In genomic region chr16:8682551-8683259, GRCh38 we compare ENCODE assay signal across 19 cellular contexts. TPM values are rescaled to one million over a fixed set of nuclear protein-coding genes. Genes with fewer than 3 reads are reported as not detected.
DNase-seq lines count a peak whose midpoint lies in the region; ATAC-seq, FAIRE-seq and TF ChIP-seq lines count a peak whose summit lies in the region.
"Had no signal": no experiment of that assay in that cellular context is flagged by ENCODE, and none has a peak within 500 bp of the region (broad histone marks: within the 10 kb centered on the region; RNA-seq: fewer than 3 reads in every experiment).

No MANE protein-coding gene starts in this region.

- H3K9me1 ChIP-seq in K562 (ENCODE audit: control insufficient read depth, insufficient read depth, low read length), result no peaks in the 10 kb centered on the region

- 0 out of 2 replicates have a peak, but pooled peaks cover 3% of the 10 kb centered on the region for H4K20me1 ChIP-seq in K562 (replicated peaks; ENCODE audit: control insufficient read depth, insufficient read depth, low read length)

- POLR2A ChIA-PET in HEK293 (lab: Yijun Ruan, JAX) (no interaction called here), K562 (lab: Yijun Ruan, JAX) (no interaction called here)

- no peaks in the 10 kb centered on the region for H3K79me2 ChIP-seq in K562 (ENCODE audit: control insufficient read depth, insufficient read depth, low read length)

- H3K27ac ChIP-seq in HEK293 (ENCODE audit: extremely low read depth, low read depth, low read length) (no peak overlapping the region), K562 (ENCODE audit: extremely low read depth, low read depth, low read length) (no peak overlapping the region)
- H3K27ac ChIP-seq: BLaER1, GM23248 had no signal

- no peak overlapping the region for H3K9ac ChIP-seq in K562 (ENCODE audit: insufficient read depth in 1 of 2, low read depth in 2 of 2, low read length in 2 of 2)
- H3K9ac ChIP-seq: BLaER1, GM23248 had no signal

- 4% methylated on average over 9 of the region's 9 CpGs for WGBS in K562 (ENCODE audit: insufficient coverage, low coverage, missing lambda C conversion rate)

- TF ChIP-seq RAD21 in K562 (CRISPR knock-in tag; conservative IDR thresholded peaks at IDR 0.05 in 1 of 2, IDR thresholded peaks at IDR 0.05 in 1 of 2), result no peak

- peaks cover 7 to 38% of the 10 kb centered on the region in 2 experiments for H3K27me3 ChIP-seq in K562 (ENCODE audit: control insufficient read depth in 2 of 2, insufficient read depth in 2 of 2, low read length in 2 of 2)
- H3K27me3 ChIP-seq: BLaER1 had no signal

- ATAC-seq in K562 (no peak), GM21367 (IDR thresholded peaks at IDR 0.05; ENCODE audit: unreplicated experiment) (no peak), HG03135 (IDR thresholded peaks at IDR 0.05; ENCODE audit: unreplicated experiment) (no peak)

- H3K36me3 ChIP-seq in HEK293 (ENCODE audit: control insufficient read depth in 2 of 2, insufficient read depth in 1 of 2, low read length in 2 of 2) (no peaks in the 10 kb centered on the region), K562 (ENCODE audit: control insufficient read depth, insufficient read depth, low read length) (no peaks in the 10 kb centered on the region)
- H3K36me3 ChIP-seq: HAP-1 had no signal

- H3K4me3 ChIP-seq in HEK293 (ENCODE audit: low read depth, low read length), result no peak overlapping the region
- H3K4me3 ChIP-seq in K562, result no peak overlapping the region
- H3K4me3 ChIP-seq: BLaER1, GM23248, HAP-1 had no signal

- H2AFZ ChIP-seq in K562 (ENCODE audit: low read depth, low read length), result no peak overlapping the region
- H2AFZ ChIP-seq: GM23248 had no signal

- CTCF ChIA-PET in HEK293 (lab: Yijun Ruan, JAX), result interaction anchor here (0.6 kb wide), 1 partner anchor 46 kb away, joined by 3 read pairs; no protein-coding TSS in a partner anchor
- CTCF ChIA-PET in K562 (lab: Yijun Ruan, JAX; ENCODE audit: low intra/inter-chr PET ratio), result no interaction called here

- no peak for TF ChIP-seq POLR2A in K562 (conservative IDR thresholded peaks at IDR 0.05)

- FAIRE-seq in K562 (lab: Jason Lieb, UNC), result no peak
- FAIRE-seq: GM12892, GM18507, HTR-8/SVneo had no signal

- H3K9me3 ChIP-seq in HEK293 (ENCODE audit: control insufficient read depth, insufficient read depth, low read depth, low read length), result no peaks in the 10 kb centered on the region
- no peaks in the 10 kb centered on the region; the same call in 1 of the 2 replicates for H3K9me3 ChIP-seq in K562 (replicated peaks; ENCODE audit: control insufficient read depth, insufficient read depth, low read depth, low read length)
- H3K9me3 ChIP-seq: HAP-1 had no signal

- no peak for TF ChIP-seq EP300 in K562 (IDR thresholded peaks at IDR 0.05; ENCODE audit: low read length)

- H3K4me2 ChIP-seq in K562 (ENCODE audit: insufficient read depth, low read length), result no peak overlapping the region
- H3K4me2 ChIP-seq: BLaER1 had no signal

- DNase-seq in NCI-H748 (lab: John Stamatoyannopoulos, UW; ENCODE audit: unreplicated experiment) (peak; percentile 17), NCI-H748 treated with DMSO at 0.1 percent for 48 hours (lab: John Stamatoyannopoulos, UW) (no peak), NCI-H2227 (lab: John Stamatoyannopoulos, UW; ENCODE audit: unreplicated experiment) (peak; percentile 51), K562 (ENCODE audit: extremely low read depth in 1 of 4, low spot score in 3 of 4) (no peak), KG1 (lab: John Stamatoyannopoulos, UW) (no peak)
- DNase-seq: 8988T; CD4-positive, alpha-beta memory T cell; DMS153; DMS79; GDM1; GM23248 had no signal

- in situ Hi-C loops in K562 (cut with MboI), result no loop called here

- BruUV-seq in K562 (replicated peaks; lab: Mats Ljungman, UMichigan), result no TSS peak

- H3K4me1 ChIP-seq in HEK293 (ENCODE audit: control insufficient read depth, insufficient read depth, low read length) (no peaks in the 10 kb centered on the region), K562 (replicated peaks in 1 of 2; ENCODE audit: control insufficient read depth in 2 of 2, insufficient read depth in 2 of 2, low read length in 2 of 2) (no peaks in the 10 kb centered on the region)
- H3K4me1 ChIP-seq: HAP-1 had no signal

- TF ChIP-seq CTCF in HEK293 (tag by site-specific recombination; IDR thresholded peaks at IDR 0.05) (no peak), K562 (IDR thresholded peaks at IDR 0.05 in 2 of 3, conservative IDR thresholded peaks at IDR 0.05 in 1 of 3; ENCODE audit: insufficient read depth in 2 of 3, low read depth in 1 of 3, low read length in 3 of 3) (no peak)

- intact Hi-C loops in K562 (cut with micrococcal nuclease), result no loop called here

TF ChIP-seq in HEK293, 187 proteins besides CTCF, POLR2A, EP300 and RAD21 (continues in another document):
- TF ChIP-seq ZNF529 (tag by site-specific recombination; IDR thresholded peaks at IDR 0.05; ENCODE audit: insufficient replicate concordance) (no peak), SP3 (tag by site-specific recombination; IDR thresholded peaks at IDR 0.05) (no peak)
- TF ChIP-seq, protein P1, sequence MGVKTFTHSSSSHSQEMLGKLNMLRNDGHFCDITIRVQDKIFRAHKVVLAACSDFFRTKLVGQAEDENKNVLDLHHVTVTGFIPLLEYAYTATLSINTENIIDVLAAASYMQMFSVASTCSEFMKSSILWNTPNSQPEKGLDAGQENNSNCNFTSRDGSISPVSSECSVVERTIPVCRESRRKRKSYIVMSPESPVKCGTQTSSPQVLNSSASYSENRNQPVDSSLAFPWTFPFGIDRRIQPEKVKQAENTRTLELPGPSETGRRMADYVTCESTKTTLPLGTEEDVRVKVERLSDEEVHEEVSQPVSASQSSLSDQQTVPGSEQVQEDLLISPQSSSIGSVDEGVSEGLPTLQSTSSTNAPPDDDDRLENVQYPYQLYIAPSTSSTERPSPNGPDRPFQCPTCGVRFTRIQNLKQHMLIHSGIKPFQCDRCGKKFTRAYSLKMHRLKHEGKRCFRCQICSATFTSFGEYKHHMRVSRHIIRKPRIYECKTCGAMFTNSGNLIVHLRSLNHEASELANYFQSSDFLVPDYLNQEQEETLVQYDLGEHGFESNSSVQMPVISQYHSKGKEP (tag by site-specific recombination; IDR thresholded peaks at IDR 0.05), result peak; percentile 17; the same call in 1 of the 2 replicates

TF ChIP-seq in K562, 482 proteins besides CTCF, POLR2A, EP300 and RAD21:
- TF ChIP-seq SLC30A9 (CRISPR knock-in tag; IDR thresholded peaks at IDR 0.05) (no peak), FOXO4 (CRISPR knock-in tag; IDR thresholded peaks at IDR 0.05) (no peak), ZC3H11A (IDR thresholded peaks at IDR 0.05; ENCODE audit: low read depth, low read length) (no peak), RBM39 (optimal IDR thresholded peaks at IDR 0.05; ENCODE audit: low read depth, low read length) (no peak), ARNT (IDR thresholded peaks at IDR 0.05) (no peak), NFIX (CRISPR knock-in tag; IDR thresholded peaks at IDR 0.05; ENCODE audit: low read depth) (peak; percentile 95), NFIC (IDR thresholded peaks at IDR 0.05) (peak; percentile 97)
- TF ChIP-seq, protein P2, sequence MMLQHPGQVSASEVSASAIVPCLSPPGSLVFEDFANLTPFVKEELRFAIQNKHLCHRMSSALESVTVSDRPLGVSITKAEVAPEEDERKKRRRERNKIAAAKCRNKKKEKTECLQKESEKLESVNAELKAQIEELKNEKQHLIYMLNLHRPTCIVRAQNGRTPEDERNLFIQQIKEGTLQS (IDR thresholded peaks at IDR 0.05), result peak; percentile 20; the same call in 1 of the 2 replicates
- TF ChIP-seq, protein P2 (CRISPR knock-in tag; conservative IDR thresholded peaks at IDR 0.05), result no peak
TF ChIP-seq in K562: peak in this region for 3.

RNA-seq across cellular contexts. Expression of gene ABAT, which starts 8.3 kb away (rescaled TPM):
- total RNA-seq in K562 (2011; cell fraction: chromatin; rRNA removed; ENCODE audit: low replicate concordance), result 1.5 and 2.6 TPM in 2 replicates
- 0.92 and 1.2 TPM in 2 replicates for total RNA-seq in K562 (2011; cell fraction: nucleolus; rRNA removed)
- 1.0 and 2.2 TPM in 2 replicates for total RNA-seq in K562 (2011; cell fraction: nucleoplasm; rRNA removed)
- total RNA-seq in K562 (2014; rRNA removed), result 0.05 TPM in 1 of 2 replicates, not detected in the other
- 0.06 and 0.11 TPM in 2 replicates for total RNA-seq in K562 (2014; rRNA removed; fragmentation: Illumina TruSeq; extraction: Trizol)
- total RNA-seq in K562 (2015; rRNA removed; fragmentation: Illumina TruSeq; extraction: Trizol), result 0.08 and 0.18 TPM in 2 replicates
- 0.31 and 0.49 TPM in 2 replicates for total RNA-seq in K562 (2021)
- polyA plus RNA-seq in K562 (2011; rRNA removed), result 0.18 and 0.45 TPM in 2 replicates
- 0.21 and 0.27 TPM in 2 replicates for polyA plus RNA-seq in K562 (2011; cell fraction: cytosol; rRNA removed)
- 0.36 and 0.88 TPM in 2 replicates for polyA plus RNA-seq in K562 (2011; cell fraction: nucleus; rRNA removed)
- polyA plus RNA-seq in K562 (2012), result 0.13 and 0.47 TPM in 2 replicates
- polyA plus RNA-seq in K562 (2014; fragmentation: Illumina TruSeq; extraction: Trizol), result 0.10 TPM in 1 of 2 replicates, not detected in the other
- polyA plus RNA-seq in K562 (2014; fragmentation: Nextera tagmentation; extraction: Ambion mirVana), result under 1 TPM; 0.01 to 0.04 TPM
- polyA plus RNA-seq in K562 (2014; rRNA removed), result 0.07 and 0.20 TPM in 2 replicates
- polyA minus RNA-seq in K562 (2011; rRNA and poly(A)+ RNA removed), result 0.72 TPM in 1 of 2 replicates, not detected in the other
- not detected in 2 replicates for polyA minus RNA-seq in K562 (2011; cell fraction: cytosol; rRNA and poly(A)+ RNA removed)
- polyA minus RNA-seq in K562 (2011; cell fraction: nucleus; rRNA and poly(A)+ RNA removed), result 0.13 and 0.67 TPM in 2 replicates

Comparison
In these comparisons a context has a peak if more than half of its experiments do, and no peak if none do; other contexts are left out.
1. DNase-seq: peak in NCI-H748 (single experiment) and NCI-H2227 (single experiment); none in NCI-H748 treated with DMSO at 0.1 percent for 48 hours (single experiment), K562 (0 of 4) and KG1 (single experiment).